25 cellular contexts compared by ENCODE assay signal in genomic region chr7:1645071-1646015, GRCh38. TPM values are rescaled to one million over a fixed set of nuclear protein-coding genes. Genes with fewer than 3 reads are reported as not detected.
DNase-seq lines count a peak whose midpoint lies in the region; ATAC-seq, FAIRE-seq and TF ChIP-seq lines count a peak whose summit lies in the region.
"Had no signal": no experiment of that assay in that cellular context is flagged by ENCODE, and none has a peak within 500 bp of the region (broad histone marks: within the 10 kb centered on the region; RNA-seq: fewer than 3 reads in every experiment).

No MANE protein-coding gene starts in this region.

- POLR2A ChIA-PET in GM12878 (lab: Charles Lee) = no interaction called here

- peaks cover 0 to 6% of the 10 kb centered on the region in 2 experiments; a peak in 1 of 4 replicates for H3K27me3 ChIP-seq in GM12878 (replicated peaks in 1 of 2; ENCODE audit: control insufficient read depth in 2 of 2, insufficient read depth in 2 of 2, low read length in 1 of 2)
- H3K27me3 ChIP-seq in lower lobe of right lung (ENCODE audit: low read depth) = peaks cover 41% of the 10 kb centered on the region

- FAIRE-seq in GM12878 (lab: Jason Lieb, UNC) = no peak

- H3K4me3 ChIP-seq in GM12878 = no peak overlapping the region
- no peak overlapping the region for H3K4me3 ChIP-seq in lower lobe of right lung
- H3K4me3 ChIP-seq: GM23338, SK-N-MC had no signal

- TF ChIP-seq POLR2A in GM12878 (IDR thresholded peaks at IDR 0.05; ENCODE audit: low read depth, low read length) = no peak

- no peaks in the 10 kb centered on the region for H4K20me1 ChIP-seq in GM12878 (ENCODE audit: control insufficient read depth, insufficient read depth)

- DNase-seq in left ventricle myocardium superior (peak; percentile 23), Right ventricle myocardium superior (no peak), GM12878 (ENCODE audit: low read depth, low spot score) (no peak), lower lobe of right lung (peak; percentile 37), hepatic stellate cell (ENCODE audit: low spot score) (no peak), NCI-H69 (lab: John Stamatoyannopoulos, UW) (no peak), sciatic nerve (ENCODE audit: low spot score) (no peak)
- DNase-seq in NK-92 treated with Interleukin-12 subunit alpha and Interleukin-12 subunit beta, amount 100 ng/mL, for 24 hours (lab: John Stamatoyannopoulos, UW) = no peak
- DNase-seq: CD4-positive, alpha-beta T cell; DMS53; HCEC 1CT; MV-4-11; NCI-H1105; NCI-H1436 treated with DMSO at 0.1 percent for 48 hours; NCI-H1930; NCI-H2107; NCI-H446; NCI-H526; SIG-M5 had no signal

- TF ChIP-seq EP300 in GM12878 (IDR thresholded peaks at IDR 0.05; ENCODE audit: borderline replicate concordance in 1 of 2, control insufficient read depth in 1 of 2, low read depth in 2 of 2, low read length in 2 of 2) = no peak

- H2AFZ ChIP-seq in GM12878 (ENCODE audit: control insufficient read depth, low read depth, low read length) = no peak overlapping the region
- H2AFZ ChIP-seq: GM23338 had no signal

- intact Hi-C loops in left ventricle myocardium superior (cut with micrococcal nuclease) (no loop called here), Right ventricle myocardium superior (cut with DNase I) (no loop called here), GM12878 (cut with micrococcal nuclease; ENCODE audit: unreplicated experiment) (no loop called here), lower lobe of right lung (cut with DNase I) (no loop called here), sciatic nerve (cut with DNase I) (no loop called here)

- in situ Hi-C loops in GM12878 (cut with MboI) = no loop called here

- ATAC-seq in left ventricle myocardium superior (no peak), Right ventricle myocardium superior (ENCODE audit: poor library complexity) (no peak), GM12878 (no peak), lower lobe of right lung (peak; percentile 6 to 15), sciatic nerve (no peak)
- ATAC-seq: GM23338, Panc1 had no signal

- 47% methylated on average over 30 of the region's 30 CpGs for WGBS in GM12878 (ENCODE audit: insufficient coverage, insufficient replicate concordance, low lambda C conversion rate, missing lambda C conversion rate)

- H3K4me2 ChIP-seq in GM12878 (ENCODE audit: control insufficient read depth, insufficient read depth) = no peak overlapping the region
- H3K4me2 ChIP-seq: GM23338 had no signal

- BruUV-seq in GM12878 (replicated peaks; lab: Mats Ljungman, UMichigan) = no TSS peak

- H3K36me3 ChIP-seq in GM12878 (ENCODE audit: control insufficient read depth in 2 of 2, insufficient read depth in 2 of 2, low read length in 1 of 2) = no peaks in the 10 kb centered on the region
- no peaks in the 10 kb centered on the region for H3K36me3 ChIP-seq in lower lobe of right lung

- H3K9ac ChIP-seq in GM12878 (ENCODE audit: control insufficient read depth, insufficient read depth, low read length) = no peak overlapping the region

- H3K79me2 ChIP-seq in GM12878 (ENCODE audit: control insufficient read depth, insufficient read depth, low read length) = no peaks in the 10 kb centered on the region

- no peak for TF ChIP-seq RAD21 in GM12878 (IDR thresholded peaks at IDR 0.05; ENCODE audit: insufficient read depth, low read depth, low read length)

- CTCF ChIA-PET in GM12878 (lab: Yijun Ruan, JAX) = no interaction called here

- RAD21 ChIA-PET in GM12878 (lab: Charles Lee; ENCODE audit: unreplicated experiment) = no interaction called here

- H3K9me3 ChIP-seq in GM12878 (replicated peaks; ENCODE audit: control insufficient read depth, insufficient read depth, low read length) (no peaks in the 10 kb centered on the region), lower lobe of right lung (no peaks in the 10 kb centered on the region)

- H3K4me1 ChIP-seq in GM12878 (ENCODE audit: control insufficient read depth, insufficient read depth, low read length) (no peaks in the 10 kb centered on the region), lower lobe of right lung (no peaks in the 10 kb centered on the region)

- no peak for TF ChIP-seq CTCF in GM12878 (IDR thresholded peaks at IDR 0.05 in 2 of 3, conservative IDR thresholded peaks at IDR 0.05 in 1 of 3; ENCODE audit: control insufficient read depth in 2 of 3, extremely low read depth in 1 of 3, insufficient read depth in 1 of 3, low read depth in 3 of 3, low read length in 3 of 3)
- TF ChIP-seq CTCF in lower lobe of right lung (IDR thresholded peaks at IDR 0.05) = no peak

- H3K27ac ChIP-seq in GM12878 (ENCODE audit: control insufficient read depth, insufficient read depth) = no peak overlapping the region
- H3K27ac ChIP-seq in lower lobe of right lung = no peak overlapping the region
- H3K27ac ChIP-seq: RWPE1, SK-N-MC had no signal

- SMC1A ChIA-PET in GM12878 (lab: Charles Lee; ENCODE audit: uncharacterized antibody, unreplicated experiment) = interaction anchor here (0.7 to 1.1 kb wide), 2 partner anchors 550 to 1415 kb away, joined by 3 read pairs; no protein-coding TSS in a partner anchor

TF ChIP-seq in GM12878, 131 proteins besides CTCF, POLR2A, EP300 and RAD21:
- TF ChIP-seq PAX5 (IDR thresholded peaks at IDR 0.05; ENCODE audit: borderline replicate concordance, low read depth, low read length) = peak; percentile 74; the same call in 1 of the 2 replicates
- no peak for TF ChIP-seq KDM1A (IDR thresholded peaks at IDR 0.05; ENCODE audit: borderline replicate concordance)
TF ChIP-seq in GM12878: peak in this region for 1.

RNA-seq across cellular contexts. Expression of gene ELFN1, which starts 24.7 kb away (rescaled TPM):
- total RNA-seq in left ventricle myocardium superior (12.0 TPM), Right ventricle myocardium superior (10.8 TPM), GM12878 (2014; rRNA removed) (not detected in 2 replicates), GM12878 (2014; rRNA removed; fragmentation: Illumina TruSeq; extraction: Trizol) (not detected in 2 replicates), GM12878 (2021) (not detected in 2 replicates), lower lobe of right lung (1.4 TPM), sciatic nerve (2.4 TPM)
- total RNA-seq in GM12878 (2013; cell fraction: nucleolus; rRNA removed) = 0.15 TPM in 1 of 2 replicates, not detected in the other
- not detected for polyA plus RNA-seq in GM12878 (2011; ENCODE audit: low read depth)
- polyA plus RNA-seq in GM12878 (2011; rRNA removed) (0.04 TPM in 1 of 2 replicates, not detected in the other), GM12878 (2014; fragmentation: Illumina TruSeq; extraction: Trizol) (not detected in 2 replicates), GM12878 (2014; fragmentation: Nextera tagmentation; extraction: Ambion mirVana) (not detected), GM12878 (2014; rRNA removed) (0.03 TPM in 1 of 2 replicates, not detected in the other), GM12878 (2016; fragmentation: Nextera tagmentation; extraction: Ambion mirVana) (not detected)
- 0.09 and 0.12 TPM in 2 replicates for polyA plus RNA-seq in GM12878 (2011; cell fraction: cytosol; rRNA removed)
- polyA plus RNA-seq in GM12878 (2011; cell fraction: nucleus; rRNA removed) = 0.03 and 0.12 TPM in 2 replicates
- 0.13 and 0.14 TPM in 2 replicates for polyA plus RNA-seq in GM12878 (2012)
- 0.15 and 0.22 TPM in 2 replicates for polyA minus RNA-seq in GM12878 (2011; rRNA and poly(A)+ RNA removed)
- 0.40 TPM in 1 of 2 replicates, not detected in the other for polyA minus RNA-seq in GM12878 (2011; cell fraction: cytosol; rRNA and poly(A)+ RNA removed)
- polyA minus RNA-seq in GM12878 (2011; cell fraction: nucleus; rRNA and poly(A)+ RNA removed) = not detected in 2 replicates
- total RNA-seq: CD4-positive, alpha-beta T cell; LHCN-M2; MCF 10A had no signal

Comparison
In these comparisons a context has a peak if more than half of its experiments do, and no peak if none do; other contexts are left out.
1. DNase-seq: peak in left ventricle myocardium superior (single experiment) and lower lobe of right lung (single experiment); none in Right ventricle myocardium superior (single experiment), GM12878 (single experiment), hepatic stellate cell (single experiment), NK-92 treated with Interleukin-12 subunit alpha and Interleukin-12 subunit beta, amount 100 ng/mL, for 24 hours (single experiment), NCI-H69 (single experiment) and sciatic nerve (single experiment).
2. ATAC-seq: peak in lower lobe of right lung (2 of 2); none in left ventricle myocardium superior (single experiment), Right ventricle myocardium superior (single experiment), GM12878 (single experiment) and sciatic nerve (single experiment).